In genomic region chr4:6910960-6911874, GRCh38 we compare ENCODE assay signal across 8 cellular contexts. TPM values are rescaled to one million over a fixed set of nuclear protein-coding genes. Genes with fewer than 3 reads are reported as not detected.
DNase-seq lines count a peak whose midpoint lies in the region; TF ChIP-seq lines count a peak whose summit lies in the region.

No MANE protein-coding gene starts in this region.

- no peak for DNase-seq in activated naive CD4-positive, alpha-beta T cell treated with anti-CD3 and anti-CD28 coated beads, Interleukin-2, amount 10 ng/mL, durations not matched to agents 7 days and 5 days
- DNase-seq in activated naive CD4-positive, alpha-beta T cell (lab: John Stamatoyannopoulos, UW), result no peak
- DNase-seq in adrenal gland (no peak), tibial nerve (ENCODE audit: low spot score in 2 of 2) (no peak), amygdala (lab: John Stamatoyannopoulos, UW) (no peak), posterior vena cava (ENCODE audit: low spot score) (no peak), DMS53 treated with DMSO at 0.1 percent for 48 hours (lab: John Stamatoyannopoulos, UW; ENCODE audit: unreplicated experiment) (no peak)

- WGBS in adrenal gland, 4 donors, result 71 to 80% (median 77%) methylated on average over 15 of the region's 15 CpGs
- 94% methylated on average over 10 to 11 of the region's 15 CpGs for WGBS in mesodermal cell (ENCODE audit: insufficient coverage in 2 of 2), 2 experiments
- WGBS in tibial nerve, 2 donors, result 87 to 91% methylated on average over 15 of the region's 15 CpGs

- no peaks in the 10 kb centered on the region for H3K27me3 ChIP-seq in adrenal gland
- H3K27me3 ChIP-seq in tibial nerve, result no peaks in the 10 kb centered on the region

- TF ChIP-seq EP300 in tibial nerve (IDR thresholded peaks at IDR 0.05), result no peak

- H3K27ac ChIP-seq in adrenal gland, result peak overlapping the region in 4 of 5 donors; percentile 55 to 100 (median 98)
- no peak overlapping the region for H3K27ac ChIP-seq in mesodermal cell (ENCODE audit: low read depth, low read length, severe bottlenecking)
- peak overlapping the region; percentile 55 to 100 (median 88) for H3K27ac ChIP-seq in tibial nerve

- intact Hi-C loops in adrenal gland (cut with DNase I) (no loop called here), posterior vena cava (cut with DNase I) (no loop called here)

- H3K4me1 ChIP-seq in adrenal gland (replicated peaks in 1 of 2) (peaks cover 34 to 74% of the 10 kb centered on the region in 2 donors), mesodermal cell (ENCODE audit: control insufficient read depth, insufficient read depth, low read length, poor library complexity, severe bottlenecking) (peaks cover 20% of the 10 kb centered on the region), tibial nerve (peaks cover 0 to 71% (median 19%) of the 10 kb centered on the region in 4 donors)

- no peak for TF ChIP-seq CTCF in adrenal gland (IDR thresholded peaks at IDR 0.05)
- TF ChIP-seq CTCF in tibial nerve (IDR thresholded peaks at IDR 0.05), result no peak

- H3K9me3 Mint-ChIP-seq in activated naive CD4-positive, alpha-beta T cell treated with anti-CD3 and anti-CD28 coated beads, Interleukin-2, amount 10 ng/mL, durations not matched to agents 7 days and 5 days, result no peaks in the 10 kb centered on the region

- CTCF ChIA-PET in activated naive CD4-positive, alpha-beta T cell treated with anti-CD3 and anti-CD28 coated beads, Interleukin-2, amount 10 ng/mL, durations not matched to agents 7 days and 5 days (lab: Charles Lee), result interaction anchor here (0.7 to 3.3 kb wide), 7 partner anchors 12 to 75 kb away, joined by 3 to 16 read pairs (median 4); no protein-coding TSS in a partner anchor

- H3K27ac Mint-ChIP-seq in activated naive CD4-positive, alpha-beta T cell treated with anti-CD3 and anti-CD28 coated beads, Interleukin-2, amount 10 ng/mL, durations not matched to agents 7 days and 5 days, result peak overlapping the region; percentile 89

- TF ChIP-seq POLR2A in adrenal gland (IDR thresholded peaks at IDR 0.05) (no peak), tibial nerve (IDR thresholded peaks at IDR 0.05) (no peak)

- H3K36me3 Mint-ChIP-seq in activated naive CD4-positive, alpha-beta T cell treated with anti-CD3 and anti-CD28 coated beads, Interleukin-2, amount 10 ng/mL, durations not matched to agents 7 days and 5 days, result peaks cover 4% of the 10 kb centered on the region

- H3K27me3 Mint-ChIP-seq in activated naive CD4-positive, alpha-beta T cell treated with anti-CD3 and anti-CD28 coated beads, Interleukin-2, amount 10 ng/mL, durations not matched to agents 7 days and 5 days, result peaks cover 22% of the 10 kb centered on the region

- H3K4me3 ChIP-seq in adrenal gland (peak overlapping the region in 1 of 4 donors; percentile 90), mesodermal cell (ENCODE audit: extremely low read depth, insufficient read depth, low read length, poor library complexity, severe bottlenecking) (peak overlapping the region; percentile 64), tibial nerve (peak overlapping the region; percentile 82 to 94 (median 84))

- peak overlapping the region; percentile 90 for H3K4me3 Mint-ChIP-seq in activated naive CD4-positive, alpha-beta T cell treated with anti-CD3 and anti-CD28 coated beads, Interleukin-2, amount 10 ng/mL, durations not matched to agents 7 days and 5 days

- no peaks in the 10 kb centered on the region for H3K36me3 ChIP-seq in adrenal gland (replicated peaks in 1 of 2)
- no peaks in the 10 kb centered on the region for H3K36me3 ChIP-seq in mesodermal cell (ENCODE audit: control insufficient read depth, insufficient read depth, low read length)
- H3K36me3 ChIP-seq in tibial nerve, result no peaks in the 10 kb centered on the region

- H3K9me3 ChIP-seq in adrenal gland (replicated peaks in 1 of 3) (no peaks in the 10 kb centered on the region), mesodermal cell (ENCODE audit: control insufficient read depth, low read length) (no peaks in the 10 kb centered on the region), tibial nerve (no peaks in the 10 kb centered on the region)

- H3K4me1 Mint-ChIP-seq in activated naive CD4-positive, alpha-beta T cell treated with anti-CD3 and anti-CD28 coated beads, Interleukin-2, amount 10 ng/mL, durations not matched to agents 7 days and 5 days, result peaks cover 66% of the 10 kb centered on the region

RNA-seq across cellular contexts. Expression of gene TBC1D14, which starts 1.6 kb away (rescaled TPM):
- 100 to 1,000 TPM in 1 of 8 donors, 10 to 100 TPM in 7; 74.9 to 110 (median 84.3) TPM for total RNA-seq in adrenal gland
- polyA plus RNA-seq in adrenal gland, result 10 to 100 TPM; 24.9 to 54.0 (median 28.2) TPM
- 24.7 TPM for polyA plus RNA-seq in mesodermal cell (2013, experiment 1 of 2)
- polyA plus RNA-seq in mesodermal cell (2013, experiment 2 of 2), result 23.1 TPM
- 10 to 100 TPM; 46.9 to 65.7 (median 51.3) TPM for total RNA-seq in tibial nerve
- total RNA-seq in posterior vena cava, result 10 to 100 TPM; 30.5 to 42.6 TPM
